ENCODE assay signal across 23 cellular contexts in genomic region chr6:161598896-161599295, GRCh38.
DNase-seq lines count a peak whose midpoint lies in the region; ATAC-seq and TF ChIP-seq lines count a peak whose summit lies in the region.
"Had no signal": no experiment of that assay in that cellular context is flagged by ENCODE, and none has a peak within 500 bp of the region (broad histone marks: within the 10 kb centered on the region; RNA-seq: fewer than 3 reads in every experiment).

No MANE protein-coding gene starts in this region.

- no peaks in the 10 kb centered on the region for H3K9me3 ChIP-seq in colonic mucosa

- no peak for ATAC-seq in GM23338
- no peak for ATAC-seq in GM18519 (IDR thresholded peaks at IDR 0.05; ENCODE audit: low FRiP score, unreplicated experiment)
- ATAC-seq: CD8-positive, alpha-beta T cell; GM12878; HCT116; HepG2 had no signal

- no peak overlapping the region for H3K27ac Mint-ChIP-seq in GM23338
- H3K27ac Mint-ChIP-seq: B cell; CD8-positive, alpha-beta T cell; HFFc6; IgD-negative memory B cell had no signal

- H3K36me3 ChIP-seq in GM23338 (ENCODE audit: insufficient read depth) (no peaks in the 10 kb centered on the region), colonic mucosa (no peaks in the 10 kb centered on the region)
- H3K36me3 ChIP-seq: BLaER1 treated with 17β-estradiol and CSF1 and Interleukin-3, amounts not matched to agents 10 nM and 100 nM had no signal

- TF ChIP-seq CTCF in GM23338 (conservative IDR thresholded peaks at IDR 0.05; ENCODE audit: low read depth in 2 of 2) (no peak), colonic mucosa (IDR thresholded peaks at IDR 0.05) (no peak)

- H3K4me1 ChIP-seq in GM23338 (ENCODE audit: insufficient read depth): no peaks in the 10 kb centered on the region
- H3K4me1 ChIP-seq in colonic mucosa: no peaks in the 10 kb centered on the region
- H3K4me1 ChIP-seq: BLaER1 treated with 17β-estradiol and CSF1 and Interleukin-3, amounts not matched to agents 10 nM and 100 nM had no signal

- no peaks in the 10 kb centered on the region for H3K9me3 Mint-ChIP-seq in GM23338

- intact Hi-C loops in colonic mucosa (cut with DNase I): no loop called here

- no peak overlapping the region for H2AFZ ChIP-seq in GM23338
- H2AFZ ChIP-seq: GM23248 had no signal

- H3K4me1 Mint-ChIP-seq in GM23338: peaks cover 3% of the 10 kb centered on the region; the same call in 2 of the 3 replicates
- H3K4me1 Mint-ChIP-seq: B cell, IgD-negative memory B cell had no signal

- H3K4me2 ChIP-seq in GM23338: no peak overlapping the region
- H3K4me2 ChIP-seq: BLaER1 treated with 17β-estradiol and CSF1 and Interleukin-3, amounts not matched to agents 10 nM and 100 nM had no signal

- no peaks in the 10 kb centered on the region for H3K79me2 ChIP-seq in GM23338 (replicated peaks; ENCODE audit: insufficient read depth)

- H3K9ac ChIP-seq in colonic mucosa (ENCODE audit: low read depth in 2 of 2, low read length in 2 of 2): no peak overlapping the region
- H3K9ac ChIP-seq: BLaER1 treated with 17β-estradiol and CSF1 and Interleukin-3, amounts not matched to agents 10 nM and 100 nM; GM23248 had no signal

- no peaks in the 10 kb centered on the region for H3K36me3 Mint-ChIP-seq in GM23338 (ENCODE audit: low read depth)

- H3F3A ChIP-seq in GM23338 (replicated peaks; ENCODE audit: low read depth): no peaks in the 10 kb centered on the region

- H3K27me3 Mint-ChIP-seq in GM23338 (ENCODE audit: insufficient read depth, low read depth, poor library complexity): no peaks in the 10 kb centered on the region
- H3K27me3 Mint-ChIP-seq: B cell, IgD-negative memory B cell had no signal

- no peaks in the 10 kb centered on the region for H3K9me2 ChIP-seq in GM23338 (ENCODE audit: insufficient read depth)

- no peaks in the 10 kb centered on the region for H3K27me3 ChIP-seq in GM23338 (ENCODE audit: insufficient read depth)
- no peaks in the 10 kb centered on the region for H3K27me3 ChIP-seq in colonic mucosa
- H3K27me3 ChIP-seq: BLaER1 treated with 17β-estradiol and CSF1 and Interleukin-3, amounts not matched to agents 10 nM and 100 nM had no signal

- DNase-seq in GM23338 (ENCODE audit: low spot score): peak; percentile 6
- DNase-seq in dermis microvascular lymphatic vessel endothelial cell (ENCODE audit: low read depth in 2 of 2): peak; percentile 12 to 33
- DNase-seq in islet precursor cell: peak; percentile 62
- DNase-seq in LoVo (ENCODE audit: low spot score): no peak
- DNase-seq in H4 (ENCODE audit: low spot score): no peak
- no peak for DNase-seq in colonic mucosa
- DNase-seq: 8988T; Calu3; CD8-positive, alpha-beta T cell; DMS 273 treated with DMSO at 0.1 percent for 48 hours; DMS53; DND-41; EL; GM23248; H7; HFFc6 had no signal

- H3K27ac ChIP-seq in GM23338 (ENCODE audit: low read depth): no peak overlapping the region
- H3K27ac ChIP-seq in colonic mucosa: no peak overlapping the region
- H3K27ac ChIP-seq: BLaER1 treated with 17β-estradiol and CSF1 and Interleukin-3, amounts not matched to agents 10 nM and 100 nM; GM23248 had no signal

- H4K20me1 ChIP-seq in GM23338 (replicated peaks; ENCODE audit: insufficient read depth): no peaks in the 10 kb centered on the region
- H4K20me1 ChIP-seq: BLaER1 treated with 17β-estradiol and CSF1 and Interleukin-3, amounts not matched to agents 10 nM and 100 nM had no signal

- no peak overlapping the region for H3K4me3 Mint-ChIP-seq in GM23338
- H3K4me3 Mint-ChIP-seq: B cell; CD8-positive, alpha-beta T cell; HFFc6; IgD-negative memory B cell had no signal

- H3K4me3 ChIP-seq in GM23338: no peak overlapping the region
- H3K4me3 ChIP-seq in colonic mucosa: no peak overlapping the region
- H3K4me3 ChIP-seq: BLaER1 treated with 17β-estradiol and CSF1 and Interleukin-3, amounts not matched to agents 10 nM and 100 nM; GM12878; GM23248 had no signal

TF ChIP-seq in GM23338, 12 proteins besides CTCF, POLR2A, EP300 and RAD21:
- TF ChIP-seq ZNF114 (CRISPR knock-in tag; IDR thresholded peaks at IDR 0.05) (no peak), EZH2phosphoT487 (IDR thresholded peaks at IDR 0.05; ENCODE audit: unreplicated experiment) (no peak), JUNB (IDR thresholded peaks at IDR 0.05; ENCODE audit: unreplicated experiment) (no peak), ZNF331 (CRISPR knock-in tag; IDR thresholded peaks at IDR 0.05; ENCODE audit: low read depth) (no peak), NANOG (IDR thresholded peaks at IDR 0.05; ENCODE audit: borderline replicate concordance) (no peak), CREB1 (CRISPR knock-in tag; IDR thresholded peaks at IDR 0.05; ENCODE audit: low read depth) (no peak), STAT1 (IDR thresholded peaks at IDR 0.05; ENCODE audit: unreplicated experiment) (no peak), POLR2AphosphoS5 (IDR thresholded peaks at IDR 0.05; ENCODE audit: low read depth) (no peak), EZH2 (IDR thresholded peaks at IDR 0.05; ENCODE audit: low read depth, unreplicated experiment) (no peak)
- TF ChIP-seq, protein P1, sequence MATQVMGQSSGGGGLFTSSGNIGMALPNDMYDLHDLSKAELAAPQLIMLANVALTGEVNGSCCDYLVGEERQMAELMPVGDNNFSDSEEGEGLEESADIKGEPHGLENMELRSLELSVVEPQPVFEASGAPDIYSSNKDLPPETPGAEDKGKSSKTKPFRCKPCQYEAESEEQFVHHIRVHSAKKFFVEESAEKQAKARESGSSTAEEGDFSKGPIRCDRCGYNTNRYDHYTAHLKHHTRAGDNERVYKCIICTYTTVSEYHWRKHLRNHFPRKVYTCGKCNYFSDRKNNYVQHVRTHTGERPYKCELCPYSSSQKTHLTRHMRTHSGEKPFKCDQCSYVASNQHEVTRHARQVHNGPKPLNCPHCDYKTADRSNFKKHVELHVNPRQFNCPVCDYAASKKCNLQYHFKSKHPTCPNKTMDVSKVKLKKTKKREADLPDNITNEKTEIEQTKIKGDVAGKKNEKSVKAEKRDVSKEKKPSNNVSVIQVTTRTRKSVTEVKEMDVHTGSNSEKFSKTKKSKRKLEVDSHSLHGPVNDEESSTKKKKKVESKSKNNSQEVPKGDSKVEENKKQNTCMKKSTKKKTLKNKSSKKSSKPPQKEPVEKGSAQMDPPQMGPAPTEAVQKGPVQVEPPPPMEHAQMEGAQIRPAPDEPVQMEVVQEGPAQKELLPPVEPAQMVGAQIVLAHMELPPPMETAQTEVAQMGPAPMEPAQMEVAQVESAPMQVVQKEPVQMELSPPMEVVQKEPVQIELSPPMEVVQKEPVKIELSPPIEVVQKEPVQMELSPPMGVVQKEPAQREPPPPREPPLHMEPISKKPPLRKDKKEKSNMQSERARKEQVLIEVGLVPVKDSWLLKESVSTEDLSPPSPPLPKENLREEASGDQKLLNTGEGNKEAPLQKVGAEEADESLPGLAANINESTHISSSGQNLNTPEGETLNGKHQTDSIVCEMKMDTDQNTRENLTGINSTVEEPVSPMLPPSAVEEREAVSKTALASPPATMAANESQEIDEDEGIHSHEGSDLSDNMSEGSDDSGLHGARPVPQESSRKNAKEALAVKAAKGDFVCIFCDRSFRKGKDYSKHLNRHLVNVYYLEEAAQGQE (IDR thresholded peaks at IDR 0.05; ENCODE audit: unreplicated experiment): no peak
TF ChIP-seq in GM23338: peak in this region for 0.

Comparison
In these comparisons a context has a peak if more than half of its experiments do, and no peak if none do; other contexts are left out.
1. DNase-seq: peak in GM23338 (single experiment), dermis microvascular lymphatic vessel endothelial cell (2 of 2) and islet precursor cell (single experiment); none in LoVo (single experiment), H4 (single experiment) and colonic mucosa (single experiment).